ENCODE assay signal across 10 cellular contexts in genomic region chr18:47204908-47205522, GRCh38. TPM values are rescaled to one million over a fixed set of nuclear protein-coding genes. Genes with fewer than 3 reads are reported as not detected.
DNase-seq lines count a peak whose midpoint lies in the region; ATAC-seq and TF ChIP-seq lines count a peak whose summit lies in the region.
"Had no signal": no experiment of that assay in that cellular context is flagged by ENCODE, and none has a peak within 500 bp of the region (broad histone marks: within the 10 kb centered on the region; RNA-seq: fewer than 3 reads in every experiment).

No MANE protein-coding gene starts in this region.

- in situ Hi-C loops in brain microvascular endothelial cell (cut with HindIII; ENCODE audit: low pct_ligation_motif_present, low sequenced_read_pairs): no loop called here

- no peaks in the 10 kb centered on the region for H3F3A ChIP-seq in DOHH2 (ENCODE audit: control insufficient read depth, insufficient read depth)

- no peaks in the 10 kb centered on the region for H3K9me2 ChIP-seq in DOHH2 (replicated peaks; ENCODE audit: control insufficient read depth, low read length)

- no peaks in the 10 kb centered on the region for H3K4me1 Mint-ChIP-seq in stimulated activated effector memory CD8-positive, alpha-beta T cell treated with anti-CD3 and anti-CD28 coated beads, Interleukin-12 subunit alpha, Interleukin-12 subunit beta, amount 100 ng/mL, for 72 hours

- H4K20me1 ChIP-seq in DOHH2 (ENCODE audit: control insufficient read depth, insufficient read depth, low read depth, low read length): 0 out of 2 replicates have a peak, but pooled peaks cover 4% of the 10 kb centered on the region

- H3K4me1 ChIP-seq in DOHH2 (ENCODE audit: control insufficient read depth, low read length): no peaks in the 10 kb centered on the region

- H3K27ac ChIP-seq in DOHH2 (ENCODE audit: low read depth, low read length) (no peak overlapping the region), brain microvascular endothelial cell (no peak overlapping the region)
- H3K27ac ChIP-seq: skin epidermis had no signal

- H3K79me2 ChIP-seq in DOHH2 (ENCODE audit: control insufficient read depth, low read length): no peaks in the 10 kb centered on the region

- no peaks in the 10 kb centered on the region for H3K36me3 ChIP-seq in DOHH2 (ENCODE audit: control insufficient read depth, low read length)
- no peaks in the 10 kb centered on the region for H3K36me3 ChIP-seq in brain microvascular endothelial cell (replicated peaks)
- H3K36me3 ChIP-seq in kidney epithelial cell (ENCODE audit: control insufficient read depth, insufficient read depth, low read length): no peaks in the 10 kb centered on the region

- TF ChIP-seq CTCF in DOHH2 (IDR thresholded peaks at IDR 0.05; ENCODE audit: low read depth, low read length, poor library complexity, severe bottlenecking) (peak; percentile 74), brain microvascular endothelial cell (IDR thresholded peaks at IDR 0.05; ENCODE audit: low read depth, low read length, missing control alignments) (peak; percentile 86), kidney epithelial cell (IDR thresholded peaks at IDR 0.05; ENCODE audit: insufficient read depth, low read length, poor library complexity, severe bottlenecking) (peak; percentile 93)

- DNase-seq in HUDEP-2 (lab: John Stamatoyannopoulos, UW; ENCODE audit: unreplicated experiment in 76 of 76) (peak in 49 of 76 experiments; percentile 3 to 74 (median 27)), SHP77 treated with DMSO at 0.1 percent for 48 hours (lab: John Stamatoyannopoulos, UW) (peak; percentile 9), brain microvascular endothelial cell (peak; percentile 41), kidney epithelial cell (ENCODE audit: low read depth) (no peak)
- peak; percentile 3 to 62 for DNase-seq in stimulated activated effector memory CD8-positive, alpha-beta T cell treated with anti-CD3 and anti-CD28 coated beads, Interleukin-12 subunit alpha, Interleukin-12 subunit beta, amount 100 ng/mL, for 72 hours (ENCODE audit: low spot score in 2 of 2)

- H3K27ac Mint-ChIP-seq in stimulated activated effector memory CD8-positive, alpha-beta T cell treated with anti-CD3 and anti-CD28 coated beads, Interleukin-12 subunit alpha, Interleukin-12 subunit beta, amount 100 ng/mL, for 72 hours: no peak overlapping the region

- H3K4me3 ChIP-seq in DOHH2 (ENCODE audit: low read length) (no peak overlapping the region), brain microvascular endothelial cell (ENCODE audit: low read depth, low read length) (no peak overlapping the region), kidney epithelial cell (ENCODE audit: low read depth, low read length) (no peak overlapping the region)
- H3K4me3 ChIP-seq: skin epidermis had no signal

- peaks cover 21% of the 10 kb centered on the region for H3K27me3 ChIP-seq in DOHH2 (ENCODE audit: control insufficient read depth, low read length)
- H3K27me3 ChIP-seq in brain microvascular endothelial cell (replicated peaks): no peaks in the 10 kb centered on the region
- H3K27me3 ChIP-seq in kidney epithelial cell (ENCODE audit: control insufficient read depth, insufficient read depth, low read length): no peaks in the 10 kb centered on the region

- H3K4me3 Mint-ChIP-seq in stimulated activated effector memory CD8-positive, alpha-beta T cell treated with anti-CD3 and anti-CD28 coated beads, Interleukin-12 subunit alpha, Interleukin-12 subunit beta, amount 100 ng/mL, for 72 hours: no peak overlapping the region

- no peak overlapping the region for H3K4me2 ChIP-seq in DOHH2 (ENCODE audit: low read length)

- no peaks in the 10 kb centered on the region for H3K9me3 ChIP-seq in DOHH2 (ENCODE audit: control insufficient read depth, insufficient read depth, low read length)

- ATAC-seq in stimulated activated effector memory CD8-positive, alpha-beta T cell treated with anti-CD3 and anti-CD28 coated beads, Interleukin-12 subunit alpha, Interleukin-12 subunit beta, amount 100 ng/mL, for 72 hours: peak; percentile 56
- ATAC-seq in HG02938 (IDR thresholded peaks at IDR 0.05; ENCODE audit: unreplicated experiment) (no peak), HG02970 (IDR thresholded peaks at IDR 0.05; ENCODE audit: low FRiP score, unreplicated experiment) (no peak)

- H3K9me3 Mint-ChIP-seq in stimulated activated effector memory CD8-positive, alpha-beta T cell treated with anti-CD3 and anti-CD28 coated beads, Interleukin-12 subunit alpha, Interleukin-12 subunit beta, amount 100 ng/mL, for 72 hours: no peaks in the 10 kb centered on the region

- H3K36me3 Mint-ChIP-seq in stimulated activated effector memory CD8-positive, alpha-beta T cell treated with anti-CD3 and anti-CD28 coated beads, Interleukin-12 subunit alpha, Interleukin-12 subunit beta, amount 100 ng/mL, for 72 hours: no peaks in the 10 kb centered on the region

RNA-seq across cellular contexts. Expression of gene IER3IP1, which starts 28.9 kb away (rescaled TPM):
- 13.6 and 16.2 TPM in 2 replicates for total RNA-seq in kidney epithelial cell

RNA-seq across cellular contexts. Expression of gene SKOR2, which starts 46.4 kb away (rescaled TPM):
- total RNA-seq in kidney epithelial cell: not detected in 2 replicates
- total RNA-seq: T-helper 2 cell treated with Interferon-gamma antibody and Interleukin-4, amounts not matched to agents 100 ng/mL and 5 ng/mL, for 36 hours had no signal

RNA-seq across cellular contexts. Expression of gene HDHD2, which starts 54.7 kb away (rescaled TPM):
- total RNA-seq in kidney epithelial cell: 15.5 and 21.4 TPM in 2 replicates
